ENCODE assay signal across 14 cellular contexts in genomic region chr15:69080203-69080957, GRCh38.
DNase-seq lines count a peak whose midpoint lies in the region; ATAC-seq and TF ChIP-seq lines count a peak whose summit lies in the region.
"Had no signal": no experiment of that assay in that cellular context is flagged by ENCODE, and none has a peak within 500 bp of the region (broad histone marks: within the 10 kb centered on the region; RNA-seq: fewer than 3 reads in every experiment).

No MANE protein-coding gene starts in this region.

- H3K4me3 ChIP-seq in parathyroid adenoma (ENCODE audit: low read depth, low read length) = peak overlapping the region; percentile 32

- ATAC-seq in GM21381 (IDR thresholded peaks at IDR 0.05; ENCODE audit: unreplicated experiment) (no peak), HG03097 (IDR thresholded peaks at IDR 0.05; ENCODE audit: low FRiP score, unreplicated experiment) (no peak)

- no peaks in the 10 kb centered on the region for H3K36me3 ChIP-seq in parathyroid adenoma (ENCODE audit: control insufficient read depth, insufficient read depth, low read length)
- H3K36me3 ChIP-seq: neutrophil had no signal

- H3K9me3 ChIP-seq in parathyroid adenoma (ENCODE audit: control insufficient read depth, low read length) = no peaks in the 10 kb centered on the region
- H3K9me3 ChIP-seq: neutrophil had no signal

- peak overlapping the region; percentile 68 for H2AFZ ChIP-seq in parathyroid adenoma

- TF ChIP-seq CTCF in parathyroid adenoma (IDR thresholded peaks at IDR 0.05) = no peak

- DNase-seq in DMS79 treated with DMSO at 0.1 percent for 48 hours (lab: John Stamatoyannopoulos, UW) (peak; percentile 7), DMS79 (lab: John Stamatoyannopoulos, UW) (no peak), NCI-H460 (ENCODE audit: extremely low read depth, low read depth) (peak; percentile 65), cerebellar cortex (ENCODE audit: low spot score) (peak; percentile 51), occipital lobe (lab: John Stamatoyannopoulos, UW) (no peak)
- DNase-seq: 8988T; activated CD4-positive, alpha-beta T cell treated with anti-CD3 and anti-CD28 coated beads for 48 hours; DND-41; NCI-H1436 treated with DMSO at 0.1 percent for 48 hours; stimulated activated naive CD4-positive, alpha-beta T cell treated with Interleukin-2 at 50 U/mL for 16 hours had no signal

- H3K4me1 ChIP-seq in parathyroid adenoma = peaks cover 39% of the 10 kb centered on the region

- no peaks in the 10 kb centered on the region for H3K27me3 ChIP-seq in parathyroid adenoma (ENCODE audit: control insufficient read depth, insufficient read depth, low read length)

- no peaks in the 10 kb centered on the region for H3K79me2 ChIP-seq in parathyroid adenoma

- H3K9ac ChIP-seq in parathyroid adenoma = no peak overlapping the region

- peak overlapping the region; percentile 55 for H3K4me2 ChIP-seq in parathyroid adenoma (ENCODE audit: low read length)

- peak overlapping the region; percentile 96 for H3K27ac ChIP-seq in parathyroid adenoma
- H3K27ac ChIP-seq: neutrophil had no signal

Comparison
In these comparisons a context has a peak if more than half of its experiments do, and no peak if none do; other contexts are left out.
1. DNase-seq: peak in DMS79 treated with DMSO at 0.1 percent for 48 hours (single experiment), NCI-H460 (single experiment) and cerebellar cortex (single experiment); none in DMS79 (single experiment) and occipital lobe (single experiment).